Comparison of ENCODE assay signal across 13 cellular contexts in genomic region chr10:76336213-76336963, GRCh38.
DNase-seq lines count a peak whose midpoint lies in the region; FAIRE-seq and TF ChIP-seq lines count a peak whose summit lies in the region.
"Had no signal": no experiment of that assay in that cellular context is flagged by ENCODE, and none has a peak within 500 bp of the region (broad histone marks: within the 10 kb centered on the region; RNA-seq: fewer than 3 reads in every experiment).

No MANE protein-coding gene starts in this region.

- no peak for FAIRE-seq in RCC 7860 (lab: Jason Lieb, UNC)

- POLR2A ChIA-PET in activated CD4-positive, alpha-beta memory T cell treated with anti-CD3 and anti-CD28 coated beads for 36 hours (lab: Charles Lee) = no interaction called here

- TF ChIP-seq POLR2A in uterus (IDR thresholded peaks at IDR 0.05) = no peak

- CTCF ChIA-PET in activated CD4-positive, alpha-beta memory T cell treated with anti-CD3 and anti-CD28 coated beads for 36 hours (lab: Charles Lee) = no interaction called here

- H3K4me1 Mint-ChIP-seq in activated CD4-positive, alpha-beta memory T cell treated with anti-CD3 and anti-CD28 coated beads for 36 hours (ENCODE audit: low read depth) = no peaks in the 10 kb centered on the region

- no peak overlapping the region for H3K4me3 Mint-ChIP-seq in activated CD4-positive, alpha-beta memory T cell treated with anti-CD3 and anti-CD28 coated beads for 36 hours
- H3K4me3 Mint-ChIP-seq: effector memory CD8-positive, alpha-beta T cell; mesothelial cell of epicardium had no signal

- no peaks in the 10 kb centered on the region for H3K27me3 Mint-ChIP-seq in activated CD4-positive, alpha-beta memory T cell treated with anti-CD3 and anti-CD28 coated beads for 36 hours
- H3K27me3 Mint-ChIP-seq: effector memory CD8-positive, alpha-beta T cell had no signal

- intact Hi-C loops in uterus (cut with DNase I; ENCODE audit: low total_unique reads) = no loop called here
- intact Hi-C loops in activated CD4-positive, alpha-beta memory T cell treated with anti-CD3 and anti-CD28 coated beads for 36 hours (cut with micrococcal nuclease) = no loop called here

- no peaks in the 10 kb centered on the region for H3K36me3 ChIP-seq in mucosa of rectum (ENCODE audit: control insufficient read depth in 2 of 2, insufficient read depth in 2 of 2, low read length in 2 of 2)
- H3K36me3 ChIP-seq in uterus = no peaks in the 10 kb centered on the region

- H3K27ac Mint-ChIP-seq in activated CD4-positive, alpha-beta memory T cell treated with anti-CD3 and anti-CD28 coated beads for 36 hours = no peak overlapping the region
- H3K27ac Mint-ChIP-seq: effector memory CD8-positive, alpha-beta T cell; mesothelial cell of epicardium had no signal

- TF ChIP-seq CTCF in uterus (IDR thresholded peaks at IDR 0.05) = no peak

- no peaks in the 10 kb centered on the region for H3K9me3 Mint-ChIP-seq in activated CD4-positive, alpha-beta memory T cell treated with anti-CD3 and anti-CD28 coated beads for 36 hours

- H3K27me3 ChIP-seq in mucosa of rectum (ENCODE audit: control insufficient read depth in 2 of 2, insufficient read depth in 2 of 2, low read length in 2 of 2) = no peaks in the 10 kb centered on the region
- no peaks in the 10 kb centered on the region for H3K27me3 ChIP-seq in uterus

- DNase-seq in NCI-H2171 treated with DMSO at 0.1 percent for 48 hours (lab: John Stamatoyannopoulos, UW) (peak; percentile 1), NCI-H2171 (lab: John Stamatoyannopoulos, UW) (no peak), fibroblast of peridontal ligament (ENCODE audit: extremely low read depth) (peak; percentile 19), uterus (peak; percentile 51 to 79), AG08395 (ENCODE audit: low spot score) (no peak), RCC 7860 (ENCODE audit: low spot score) (no peak)
- DNase-seq in activated CD4-positive, alpha-beta memory T cell treated with anti-CD3 and anti-CD28 coated beads for 36 hours = no peak
- DNase-seq: amniotic stem cell; effector memory CD8-positive, alpha-beta T cell; MM.1S had no signal

- H3K9me3 ChIP-seq in mucosa of rectum (ENCODE audit: control insufficient read depth in 2 of 2, low read length in 2 of 2) = no peaks in the 10 kb centered on the region
- no peaks in the 10 kb centered on the region for H3K9me3 ChIP-seq in uterus

- H3K4me3 ChIP-seq in mucosa of rectum (ENCODE audit: low read length in 2 of 2) = no peak overlapping the region
- no peak overlapping the region for H3K4me3 ChIP-seq in uterus

- H3K9ac ChIP-seq in mucosa of rectum (ENCODE audit: low read depth in 1 of 2, low read length in 2 of 2) = no peak overlapping the region

- no peaks in the 10 kb centered on the region for H3K36me3 Mint-ChIP-seq in activated CD4-positive, alpha-beta memory T cell treated with anti-CD3 and anti-CD28 coated beads for 36 hours
- H3K36me3 Mint-ChIP-seq: mesothelial cell of epicardium had no signal

- peaks cover 4 to 18% of the 10 kb centered on the region in 2 donors for H3K4me1 ChIP-seq in mucosa of rectum (ENCODE audit: control insufficient read depth in 2 of 2, insufficient read depth in 2 of 2, low read length in 2 of 2)
- H3K4me1 ChIP-seq in uterus = peaks cover 0 to 19% of the 10 kb centered on the region in 2 donors

- H3K27ac ChIP-seq in mucosa of rectum (ENCODE audit: low read depth in 2 of 2, low read length in 2 of 2) (peak overlapping the region; percentile 19 to 44), uterus (peak overlapping the region; percentile 74 to 78)
- H3K27ac ChIP-seq: HL-60 had no signal

Comparison
In these comparisons a context has a peak if more than half of its experiments do, and no peak if none do; other contexts are left out.
1. DNase-seq: peak in NCI-H2171 treated with DMSO at 0.1 percent for 48 hours (single experiment), fibroblast of peridontal ligament (single experiment) and uterus (2 of 2); none in NCI-H2171 (single experiment), AG08395 (single experiment), activated CD4-positive, alpha-beta memory T cell treated with anti-CD3 and anti-CD28 coated beads for 36 hours (single experiment) and RCC 7860 (single experiment).